Comparison of ENCODE assay signal across 25 cellular contexts in the genomic region with DNA sequence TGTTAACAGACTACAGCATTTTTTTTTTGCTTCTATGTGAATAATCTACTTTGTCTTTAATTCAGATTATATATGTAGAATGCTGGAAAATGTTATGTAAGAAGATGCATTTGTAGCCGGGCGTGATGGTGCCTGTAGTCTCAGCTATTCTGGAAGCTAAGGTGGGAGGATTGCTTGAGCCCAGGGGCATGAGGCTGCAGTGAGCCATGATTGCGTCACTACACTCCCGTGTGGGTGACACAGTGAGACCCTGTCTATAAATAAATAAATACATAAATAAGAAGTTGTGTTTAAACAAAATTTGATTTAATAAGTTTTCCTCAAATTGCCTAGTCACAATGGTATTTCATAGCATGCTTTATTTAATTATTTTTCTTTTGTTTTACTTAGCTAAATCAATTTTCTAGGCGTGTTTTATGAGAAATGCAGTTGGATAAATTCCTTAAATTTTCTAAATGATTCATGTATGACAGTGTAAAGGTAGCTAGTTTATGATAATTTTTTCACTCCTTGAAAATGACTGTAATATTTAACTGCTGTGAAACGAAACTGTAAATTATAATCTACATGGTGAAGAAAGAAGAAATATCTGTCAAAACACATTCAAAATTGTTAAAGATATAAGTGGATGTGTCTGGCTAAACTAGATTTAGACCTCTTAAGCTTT.
DNase-seq lines count a peak whose midpoint lies in the region; ATAC-seq, FAIRE-seq and TF ChIP-seq lines count a peak whose summit lies in the region.
"Had no signal": no experiment of that assay in that cellular context is flagged by ENCODE, and none has a peak within 500 bp of the region (broad histone marks: within the 10 kb centered on the region; RNA-seq: fewer than 3 reads in every experiment).

No MANE protein-coding gene starts in this region.

- no peaks in the 10 kb centered on the region for H3K36me3 Mint-ChIP-seq in stimulated activated effector memory CD8-positive, alpha-beta T cell treated with anti-CD3 and anti-CD28 coated beads, Interleukin-12 subunit alpha, Interleukin-12 subunit beta, amount 100 ng/mL, for 72 hours
- H3K36me3 Mint-ChIP-seq: CD4-positive, CD25-positive, alpha-beta regulatory T cell; neural progenitor cell had no signal

- no peak overlapping the region for H3K4me3 ChIP-seq in HEK293 (ENCODE audit: low read depth, low read length)
- no peak overlapping the region for H3K4me3 ChIP-seq in PC-3 (ENCODE audit: low read length)
- no peak overlapping the region for H3K4me3 ChIP-seq in H1 (ENCODE audit: extremely low read depth in 1 of 4, insufficient read depth in 2 of 4, low read depth in 3 of 4, low read length in 4 of 4)
- no peak overlapping the region for H3K4me3 ChIP-seq in mesendoderm (ENCODE audit: low read length)
- H3K4me3 ChIP-seq: lower lobe of right lung, neural progenitor cell, tibial artery had no signal

- H4K20me1 ChIP-seq in PC-3 (ENCODE audit: low read length) = no peaks in the 10 kb centered on the region
- H4K20me1 ChIP-seq in H1 (replicated peaks in 1 of 2; ENCODE audit: control insufficient read depth in 1 of 2, insufficient read depth in 2 of 2, low read length in 2 of 2) = no peaks in the 10 kb centered on the region

- H2AK5ac ChIP-seq in H1 (ENCODE audit: low read depth, low read length) (no peak overlapping the region), mesendoderm (ENCODE audit: low read length) (no peak overlapping the region)

- H3K9ac ChIP-seq in PC-3 (ENCODE audit: low read length) (no peak overlapping the region), H1 (replicated peaks in 1 of 4; ENCODE audit: extremely low read depth in 1 of 4, low read depth in 3 of 4, low read length in 3 of 4) (no peak overlapping the region), mesendoderm (ENCODE audit: low read length) (no peak overlapping the region)
- H3K9ac ChIP-seq: neural progenitor cell had no signal

- H3K27ac Mint-ChIP-seq in stimulated activated effector memory CD8-positive, alpha-beta T cell treated with anti-CD3 and anti-CD28 coated beads, Interleukin-12 subunit alpha, Interleukin-12 subunit beta, amount 100 ng/mL, for 72 hours = no peak overlapping the region
- H3K27ac Mint-ChIP-seq: activated CD4-positive, alpha-beta T cell treated with anti-CD3 and anti-CD28 coated beads, Interleukin-2, amount 10 ng/mL, durations not matched to agents 24 days and 14 days; CD4-positive, CD25-positive, alpha-beta regulatory T cell; neural progenitor cell; stimulated activated naive CD8-positive, alpha-beta T cell treated with anti-CD3 and anti-CD28 coated beads, Interleukin-15, amount 100 ng/mL, for 72 hours had no signal

- H3K27ac ChIP-seq in HEK293 (ENCODE audit: extremely low read depth, low read depth, low read length) (no peak overlapping the region), PC-3 (ENCODE audit: low read length) (no peak overlapping the region), H1 (ENCODE audit: low read depth, low read length) (no peak overlapping the region), mesendoderm (ENCODE audit: low read depth, low read length) (no peak overlapping the region)
- H3K27ac ChIP-seq: HL-60, lower lobe of right lung, neural progenitor cell, tibial artery had no signal

- no peak overlapping the region for H2BK12ac ChIP-seq in H1 (ENCODE audit: low read depth, low read length)

- intact Hi-C loops in PC-3 (cut with micrococcal nuclease) = no loop called here

- H3K9me3 ChIP-seq in HEK293 (ENCODE audit: control insufficient read depth, insufficient read depth, low read depth, low read length) (no peaks in the 10 kb centered on the region), PC-3 (ENCODE audit: low read length) (no peaks in the 10 kb centered on the region), H1 (ENCODE audit: insufficient read depth in 2 of 2, low read depth in 1 of 2, low read length in 1 of 2) (no peaks in the 10 kb centered on the region)
- H3K9me3 ChIP-seq: lower lobe of right lung, tibial artery had no signal

- no peak overlapping the region for H3K56ac ChIP-seq in H1 (replicated peaks; ENCODE audit: insufficient read length, low read depth, low read length)
- no peak overlapping the region for H3K56ac ChIP-seq in mesendoderm (ENCODE audit: low read length)

- H3K23ac ChIP-seq in H1 (ENCODE audit: insufficient read length) (no peak overlapping the region), mesendoderm (ENCODE audit: low read length) (no peak overlapping the region)

- H2BK15ac ChIP-seq in H1 (ENCODE audit: low read length) = no peak overlapping the region
- no peak overlapping the region for H2BK15ac ChIP-seq in mesendoderm (replicated peaks; ENCODE audit: low read depth)

- no peak for TF ChIP-seq EP300 in H1 (IDR thresholded peaks at IDR 0.05; ENCODE audit: borderline replicate concordance in 1 of 2, low read depth in 2 of 2, low read length in 2 of 2)

- no TSS peak for BruUV-seq in PC-3 (replicated peaks; lab: Mats Ljungman, UMichigan)

- no peaks in the 10 kb centered on the region for H3K23me2 ChIP-seq in H1 (ENCODE audit: low read depth, low read length)

- TF ChIP-seq POLR2A in H1 (IDR thresholded peaks at IDR 0.05; ENCODE audit: control extremely low read depth in 1 of 2, low read depth in 2 of 2, low read length in 2 of 2) = no peak

- H4K5ac ChIP-seq in H1 (ENCODE audit: insufficient read length, low read depth, low read length) (no peak overlapping the region), mesendoderm (ENCODE audit: low read length) (no peak overlapping the region)

- H3K14ac ChIP-seq in H1 (ENCODE audit: insufficient read length) = no peak overlapping the region

- no peak overlapping the region for H4K8ac ChIP-seq in H1 (ENCODE audit: extremely low read depth, insufficient read depth, low read length)
- H4K8ac ChIP-seq in mesendoderm (ENCODE audit: low read depth, low read length) = no peak overlapping the region

- H3K9me2 ChIP-seq in PC-3 (replicated peaks; ENCODE audit: low read length) = no peaks in the 10 kb centered on the region

- ATAC-seq in PC-3 = peak; percentile 78
- ATAC-seq in HG03432 (IDR thresholded peaks at IDR 0.05; ENCODE audit: unreplicated experiment) = no peak
- ATAC-seq in stimulated activated effector memory CD8-positive, alpha-beta T cell treated with anti-CD3 and anti-CD28 coated beads, Interleukin-12 subunit alpha, Interleukin-12 subunit beta, amount 100 ng/mL, for 72 hours = no peak
- ATAC-seq: lower lobe of right lung; stimulated activated naive CD8-positive, alpha-beta T cell treated with anti-CD3 and anti-CD28 coated beads, Interleukin-15, amount 100 ng/mL, for 72 hours had no signal

- no peak overlapping the region for H4K91ac ChIP-seq in H1 (replicated peaks; ENCODE audit: insufficient read length, low read length)

- H2BK5ac ChIP-seq in H1 (ENCODE audit: low read depth, low read length) (no peak overlapping the region), mesendoderm (ENCODE audit: low read length) (no peak overlapping the region)

- no peak overlapping the region for H2BK120ac ChIP-seq in H1 (replicated peaks; ENCODE audit: low read depth, low read length)
- H2BK120ac ChIP-seq in mesendoderm (ENCODE audit: low read depth, low read length) = no peak overlapping the region

- no peak for FAIRE-seq in H1 (lab: Jason Lieb, UNC)
- no peak for FAIRE-seq in urothelium cell line (lab: Jason Lieb, UNC)

- H3K18ac ChIP-seq in H1 (ENCODE audit: extremely low read depth, low read length) (no peak overlapping the region), mesendoderm (ENCODE audit: low read length) (no peak overlapping the region)

- H3K4me2 ChIP-seq in PC-3 (ENCODE audit: low read length) = peak overlapping the region; percentile 54
- H3K4me2 ChIP-seq in H1 (ENCODE audit: insufficient read depth in 1 of 2, low read depth in 2 of 2, low read length in 2 of 2) = no peak overlapping the region
- no peak overlapping the region for H3K4me2 ChIP-seq in mesendoderm (ENCODE audit: low read length)
- H3K4me2 ChIP-seq: neural progenitor cell had no signal

- H3K79me1 ChIP-seq in H1 (ENCODE audit: low read depth, low read length) = no peaks in the 10 kb centered on the region
- H3K79me1 ChIP-seq in mesendoderm (ENCODE audit: low read length) = no peaks in the 10 kb centered on the region

- no peak for TF ChIP-seq CTCF in HEK293 (tag by site-specific recombination; IDR thresholded peaks at IDR 0.05)
- no peak for TF ChIP-seq CTCF in PC-3 (conservative IDR thresholded peaks at IDR 0.05; ENCODE audit: low read depth, low read length)
- no peak for TF ChIP-seq CTCF in H1 (IDR thresholded peaks at IDR 0.05; ENCODE audit: control extremely low read depth in 1 of 3, insufficient read depth in 1 of 3, low read depth in 1 of 3, low read length in 3 of 3)

- H3K79me2 ChIP-seq in PC-3 (ENCODE audit: low read length) (no peaks in the 10 kb centered on the region), H1 (ENCODE audit: control insufficient read depth in 1 of 2, insufficient read depth in 2 of 2, low read length in 2 of 2) (no peaks in the 10 kb centered on the region), mesendoderm (ENCODE audit: control insufficient read depth, insufficient read depth, low read length) (no peaks in the 10 kb centered on the region)

- POLR2A ChIA-PET in HEK293 (lab: Yijun Ruan, JAX) = no interaction called here
- POLR2A ChIA-PET in PC-3 (lab: Charles Lee; ENCODE audit: unreplicated experiment) = no interaction called here
- POLR2A ChIA-PET in H1 (lab: Charles Lee; ENCODE audit: partially characterized antibody) = no interaction called here

- H2AFZ ChIP-seq in PC-3 (ENCODE audit: low read length) = 0 out of 2 replicates have a peak overlapping the region, but pooled peaks have one; percentile 26
- H2AFZ ChIP-seq in H1 (ENCODE audit: low read length) = no peak overlapping the region
- H2AFZ ChIP-seq: neural progenitor cell had no signal

- no peak for TF ChIP-seq RAD21 in H1 (IDR thresholded peaks at IDR 0.05 in 1 of 2, conservative IDR thresholded peaks at IDR 0.05 in 1 of 2; ENCODE audit: low read depth in 2 of 2, low read length in 2 of 2)

- DNase-seq in PC-3 (peak; percentile 52), H1 (ENCODE audit: low read depth in 1 of 2, low spot score in 2 of 2) (no peak), mesendoderm (peak; percentile 40), urothelium cell line (ENCODE audit: low spot score) (no peak)
- no peak for DNase-seq in stimulated activated effector memory CD8-positive, alpha-beta T cell treated with anti-CD3 and anti-CD28 coated beads, Interleukin-12 subunit alpha, Interleukin-12 subunit beta, amount 100 ng/mL, for 72 hours (ENCODE audit: low spot score in 2 of 2)
- DNase-seq: activated CD4-positive, alpha-beta T cell treated with anti-CD3 and anti-CD28 coated beads, Interleukin-2, amount 10 ng/mL, durations not matched to agents 24 days and 14 days; activated naive CD4-positive, alpha-beta T cell treated with anti-CD3 and anti-CD28 coated beads, Interleukin-2, amount 50 U/mL, for 16 hours; anterior cingulate cortex; CD4-positive, CD25-positive, alpha-beta regulatory T cell; DMS 273 treated with DMSO at 0.1 percent for 48 hours; erythroblast; foreskin melanocyte; GDM1; hypothalamus; kidney; lower lobe of right lung; NCI-H1436 treated with DMSO at 0.1 percent for 48 hours; NCI-H2171 treated with DMSO at 0.1 percent for 48 hours; stimulated activated naive CD8-positive, alpha-beta T cell treated with anti-CD3 and anti-CD28 coated beads, Interleukin-15, amount 100 ng/mL, for 72 hours; T-helper 2 cell; tibial artery had no signal

- no peaks in the 10 kb centered on the region for H3K4me1 Mint-ChIP-seq in stimulated activated effector memory CD8-positive, alpha-beta T cell treated with anti-CD3 and anti-CD28 coated beads, Interleukin-12 subunit alpha, Interleukin-12 subunit beta, amount 100 ng/mL, for 72 hours
- H3K4me1 Mint-ChIP-seq: stimulated activated naive CD8-positive, alpha-beta T cell treated with anti-CD3 and anti-CD28 coated beads, Interleukin-15, amount 100 ng/mL, for 72 hours had no signal

- H3K4ac ChIP-seq in H1 (replicated peaks; ENCODE audit: insufficient read length, low read depth, low read length) (no peak overlapping the region), mesendoderm (ENCODE audit: low read depth, low read length) (no peak overlapping the region)

- H3K4me3 Mint-ChIP-seq in stimulated activated effector memory CD8-positive, alpha-beta T cell treated with anti-CD3 and anti-CD28 coated beads, Interleukin-12 subunit alpha, Interleukin-12 subunit beta, amount 100 ng/mL, for 72 hours = no peak overlapping the region
- H3K4me3 Mint-ChIP-seq: activated CD4-positive, alpha-beta T cell treated with anti-CD3 and anti-CD28 coated beads, Interleukin-2, amount 10 ng/mL, durations not matched to agents 24 days and 14 days; CD4-positive, CD25-positive, alpha-beta regulatory T cell; neural progenitor cell; stimulated activated naive CD8-positive, alpha-beta T cell treated with anti-CD3 and anti-CD28 coated beads, Interleukin-15, amount 100 ng/mL, for 72 hours had no signal

- H3K4me1 ChIP-seq in HEK293 (ENCODE audit: control insufficient read depth, insufficient read depth, low read length) (no peaks in the 10 kb centered on the region), PC-3 (ENCODE audit: insufficient read depth, low read length) (peaks cover 10% of the 10 kb centered on the region), H1 (replicated peaks in 1 of 4; ENCODE audit: control insufficient read depth in 3 of 4, insufficient read depth in 4 of 4, low read length in 3 of 4) (no peaks in the 10 kb centered on the region; a peak in 1 of 7 replicates), mesendoderm (ENCODE audit: control insufficient read depth, low read depth, low read length) (no peaks in the 10 kb centered on the region)
- H3K4me1 ChIP-seq: neural progenitor cell had no signal

- H3K27me3 ChIP-seq in PC-3 (ENCODE audit: low read length) (no peaks in the 10 kb centered on the region), H1 (replicated peaks in 1 of 4; ENCODE audit: control insufficient read depth in 3 of 4, extremely low read depth in 1 of 4, insufficient read depth in 3 of 4, low read length in 3 of 4) (no peaks in the 10 kb centered on the region), mesendoderm (ENCODE audit: insufficient read depth, low read length, poor library complexity) (no peaks in the 10 kb centered on the region)
- H3K27me3 ChIP-seq: neural progenitor cell, tibial artery had no signal

- WGBS in H1 (ENCODE audit: extremely low coverage in 1 of 2, insufficient coverage in 1 of 2, insufficient read length in 1 of 2, insufficient replicate concordance in 2 of 2, low coverage in 1 of 2, low lambda C conversion rate in 2 of 2, missing lambda C conversion rate in 1 of 2), 2 experiments = 80% methylated on average over 6 of the region's 6 CpGs; no CpG with 5 or more reads in 1 of the 2 experiments
- WGBS in mesendoderm (ENCODE audit: extremely low coverage, insufficient coverage, low lambda C conversion rate) = no CpG with 5 or more reads among the region's 6 CpGs

- CTCF ChIA-PET in HEK293 (lab: Yijun Ruan, JAX) = no interaction called here
- CTCF ChIA-PET in PC-3 (lab: Charles Lee) = no interaction called here
- CTCF ChIA-PET in H1 (lab: Charles Lee; ENCODE audit: partially characterized antibody) = interaction anchor here (0.7 to 1.1 kb wide), 2 partner anchors 55 to 169 kb away, joined by 3 read pairs; no protein-coding TSS in a partner anchor

- no peaks in the 10 kb centered on the region for H3K36me3 ChIP-seq in HEK293 (ENCODE audit: control insufficient read depth in 2 of 2, insufficient read depth in 1 of 2, low read length in 2 of 2)
- no peaks in the 10 kb centered on the region for H3K36me3 ChIP-seq in PC-3 (ENCODE audit: low read depth, low read length)
- H3K36me3 ChIP-seq in H1 (ENCODE audit: control insufficient read depth in 2 of 4, insufficient read depth in 4 of 4, low read length in 3 of 4) = no peaks in the 10 kb centered on the region
- H3K36me3 ChIP-seq in mesendoderm (ENCODE audit: control insufficient read depth, insufficient read depth, low read length) = no peaks in the 10 kb centered on the region
- H3K36me3 ChIP-seq: lower lobe of right lung, neural progenitor cell, tibial artery had no signal

- H3F3A ChIP-seq in PC-3 (ENCODE audit: low read length, unreplicated experiment) = no peaks in the 10 kb centered on the region

- H3K9me3 Mint-ChIP-seq in stimulated activated effector memory CD8-positive, alpha-beta T cell treated with anti-CD3 and anti-CD28 coated beads, Interleukin-12 subunit alpha, Interleukin-12 subunit beta, amount 100 ng/mL, for 72 hours = no peaks in the 10 kb centered on the region
- H3K9me3 Mint-ChIP-seq: activated CD4-positive, alpha-beta T cell treated with anti-CD3 and anti-CD28 coated beads, Interleukin-2, amount 10 ng/mL, durations not matched to agents 24 days and 14 days; neural progenitor cell; stimulated activated naive CD8-positive, alpha-beta T cell treated with anti-CD3 and anti-CD28 coated beads, Interleukin-15, amount 100 ng/mL, for 72 hours had no signal

- H2BK20ac ChIP-seq in H1 (ENCODE audit: low read length) = no peak overlapping the region

Comparison
In these comparisons a context has a peak if more than half of its experiments do, and no peak if none do; other contexts are left out.
1. DNase-seq: peak in PC-3 (single experiment) and mesendoderm (single experiment); none in H1 (0 of 2), urothelium cell line (single experiment) and stimulated activated effector memory CD8-positive, alpha-beta T cell treated with anti-CD3 and anti-CD28 coated beads, Interleukin-12 subunit alpha, Interleukin-12 subunit beta, amount 100 ng/mL, for 72 hours (0 of 2).